23 cellular contexts compared by ENCODE assay signal in the genomic region with DNA sequence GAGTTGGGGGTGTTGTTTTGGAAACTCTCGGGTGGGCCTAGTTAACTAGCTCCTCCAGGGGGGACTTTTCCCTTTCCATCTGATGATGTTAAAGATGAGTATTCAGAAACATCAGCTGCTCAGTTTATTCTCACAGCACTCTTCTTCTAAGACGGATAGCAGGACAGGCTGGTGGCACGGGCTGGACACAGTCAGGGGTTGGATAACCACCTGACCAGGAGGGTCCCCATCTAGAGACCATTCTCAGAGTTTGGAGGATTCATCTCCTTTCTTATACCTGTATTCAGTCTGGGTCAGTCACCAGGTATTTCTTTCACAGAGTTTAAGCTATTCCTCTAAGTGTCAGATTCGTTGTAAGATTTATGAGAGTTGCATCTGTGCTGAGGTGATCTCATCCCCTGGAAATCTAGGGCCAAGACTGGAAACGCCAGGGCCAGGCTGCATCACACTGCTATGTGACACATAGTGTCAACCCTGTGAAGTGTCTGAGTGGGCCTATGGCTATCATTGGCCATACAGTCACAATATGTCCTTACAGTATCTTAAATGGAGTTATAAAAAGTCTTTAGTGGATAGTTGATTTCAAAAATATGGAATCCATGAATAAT.
DNase-seq lines count a peak whose midpoint lies in the region; ATAC-seq and TF ChIP-seq lines count a peak whose summit lies in the region.
"Had no signal": no experiment of that assay in that cellular context is flagged by ENCODE, and none has a peak within 500 bp of the region (broad histone marks: within the 10 kb centered on the region; RNA-seq: fewer than 3 reads in every experiment).

No MANE protein-coding gene starts in this region.

- CTCF ChIA-PET in mammary epithelial cell (lab: Charles Lee; ENCODE audit: low non-redundant PET), result interaction anchor here (0.6 kb wide), 1 partner anchor 60 kb away, joined by 3 read pairs; a partner anchor contains a TSS

- ATAC-seq in SK-N-SH treated with all-trans-retinoic acid at 6 μM for 48 hours (peak; percentile 54), GM21825 (IDR thresholded peaks at IDR 0.05; ENCODE audit: unreplicated experiment) (no peak)
- no peak for ATAC-seq in activated CD4-positive, CD25-positive, alpha-beta regulatory T cell treated with anti-CD3 and anti-CD28 coated beads, Interleukin-2, amount 50 U/mL, for 24 hours
- ATAC-seq: activated T-cell treated with anti-CD3 and anti-CD28 coated beads, Interleukin-2, amount 50 U/mL, for 4 hours; CD8-positive, alpha-beta T cell; left lobe of liver; naive thymus-derived CD8-positive, alpha-beta T cell had no signal

- no peak overlapping the region for H3K27ac ChIP-seq in mammary epithelial cell (ENCODE audit: insufficient read depth, low read depth, low read length)
- H3K27ac ChIP-seq in breast epithelium, result no peak overlapping the region
- H3K27ac ChIP-seq: 22Rv1, thoracic aorta had no signal

- in situ Hi-C loops in mammary epithelial cell (cut with MboI; ENCODE audit: low sequenced_read_pairs in 2 of 2), result no loop called here

- no peak for TF ChIP-seq CTCF in mammary epithelial cell (conservative IDR thresholded peaks at IDR 0.05 in 1 of 2, IDR thresholded peaks at IDR 0.05 in 1 of 2; ENCODE audit: extremely low read depth in 1 of 2, insufficient read depth in 1 of 2, low read depth in 1 of 2, low read length in 2 of 2)
- TF ChIP-seq CTCF in breast epithelium (IDR thresholded peaks at IDR 0.05), result no peak

- TF ChIP-seq POLR2A in breast epithelium (IDR thresholded peaks at IDR 0.05), result no peak

- H3K79me2 ChIP-seq in mammary epithelial cell (ENCODE audit: insufficient read depth, low read length), result no peaks in the 10 kb centered on the region

- H3K4me2 ChIP-seq in mammary epithelial cell (ENCODE audit: insufficient read depth, low read depth, low read length), result no peak overlapping the region

- no TSS peak for BruUV-seq in mammary epithelial cell (replicated peaks; lab: Mats Ljungman, UMichigan)

- H4K20me1 ChIP-seq in mammary epithelial cell (ENCODE audit: insufficient read depth, low read length), result no peaks in the 10 kb centered on the region

- 77% methylated on average over 5 of the region's 5 CpGs for WGBS in mammary epithelial cell (ENCODE audit: low coverage, missing lambda C conversion rate)

- dilution Hi-C loops in mammary epithelial cell (cut with HindIII; ENCODE audit: low sequenced_read_pairs), result no loop called here

- no peak overlapping the region for H3K4me3 ChIP-seq in mammary epithelial cell (replicated peaks in 1 of 3; ENCODE audit: insufficient read depth in 1 of 3, low read depth in 2 of 3, low read length in 3 of 3)
- H3K4me3 ChIP-seq in breast epithelium, result no peak overlapping the region
- H3K4me3 ChIP-seq: MG63, thoracic aorta had no signal

- H3K36me3 ChIP-seq in mammary epithelial cell (ENCODE audit: insufficient read depth, low read length), result no peaks in the 10 kb centered on the region
- no peaks in the 10 kb centered on the region for H3K36me3 ChIP-seq in breast epithelium
- H3K36me3 ChIP-seq: MG63, thoracic aorta had no signal

- H3K4me1 ChIP-seq in mammary epithelial cell (ENCODE audit: insufficient read depth, low read length), result peaks cover 24% of the 10 kb centered on the region
- H3K4me1 ChIP-seq in breast epithelium, result no peaks in the 10 kb centered on the region

- H3K9me3 ChIP-seq in mammary epithelial cell (replicated peaks; ENCODE audit: insufficient read depth, low read length) (no peaks in the 10 kb centered on the region), breast epithelium (no peaks in the 10 kb centered on the region)
- H3K9me3 ChIP-seq: MG63, thoracic aorta had no signal

- DNase-seq in mammary epithelial cell (peak; percentile 21), breast epithelium (ENCODE audit: low spot score in 2 of 2) (no peak), kidney tubule cell (ENCODE audit: low spot score) (peak; percentile 65), mesenteric fat pad (ENCODE audit: low spot score) (no peak), amniotic stem cell (lab: John Stamatoyannopoulos, UW) (no peak)
- DNase-seq: activated naive CD4-positive, alpha-beta T cell; activated T-cell treated with anti-CD3 and anti-CD28 coated beads, Interleukin-2, amount 50 U/mL, for 4 hours; CD8-positive, alpha-beta T cell; central memory CD4-positive, alpha-beta T cell; GDM1; MG63; naive thymus-derived CD8-positive, alpha-beta T cell; NCI-H1417; NCI-H2107; retina; stimulated activated CD4-positive, alpha-beta T cell treated with anti-CD3 and anti-CD28 coated beads, Interleukin-12 subunit alpha, Interleukin-12 subunit beta, amount 100 ng/mL, for 4 hours; stimulated activated naive CD4-positive, alpha-beta T cell treated with Interleukin-2 at 50 U/mL for 16 hours had no signal

- H2AFZ ChIP-seq in mammary epithelial cell (ENCODE audit: low read depth, low read length), result no peak overlapping the region

- intact Hi-C loops in mammary epithelial cell (cut with micrococcal nuclease), result no loop called here
- intact Hi-C loops in breast epithelium (cut with DNase I; ENCODE audit: low total_unique reads), result no loop called here

- no peaks in the 10 kb centered on the region for H3K27me3 ChIP-seq in mammary epithelial cell (ENCODE audit: insufficient read depth, low read length)
- H3K27me3 ChIP-seq in breast epithelium, result no peaks in the 10 kb centered on the region
- H3K27me3 ChIP-seq: MG63 had no signal

- H3K9ac ChIP-seq in mammary epithelial cell (ENCODE audit: insufficient read depth, low read length), result no peak overlapping the region

TF ChIP-seq in SK-N-SH treated with all-trans-retinoic acid at 6 μM for 48 hours, 23 proteins besides CTCF, POLR2A, EP300 and RAD21:
- TF ChIP-seq ESRRG (CRISPR knock-in tag; IDR thresholded peaks at IDR 0.05) (no peak), PPARA (CRISPR knock-in tag; IDR thresholded peaks at IDR 0.05; ENCODE audit: borderline replicate concordance) (no peak), ARNTL (CRISPR knock-in tag; IDR thresholded peaks at IDR 0.05; ENCODE audit: borderline replicate concordance, low read depth) (no peak), ZFP30 (CRISPR knock-in tag; IDR thresholded peaks at IDR 0.05) (no peak), ZNF70 (CRISPR knock-in tag; IDR thresholded peaks at IDR 0.05) (no peak), TCF4 (CRISPR knock-in tag; IDR thresholded peaks at IDR 0.05; ENCODE audit: borderline replicate concordance) (no peak), GLIS3 (CRISPR knock-in tag; IDR thresholded peaks at IDR 0.05) (no peak)
- TF ChIP-seq, protein P1, sequence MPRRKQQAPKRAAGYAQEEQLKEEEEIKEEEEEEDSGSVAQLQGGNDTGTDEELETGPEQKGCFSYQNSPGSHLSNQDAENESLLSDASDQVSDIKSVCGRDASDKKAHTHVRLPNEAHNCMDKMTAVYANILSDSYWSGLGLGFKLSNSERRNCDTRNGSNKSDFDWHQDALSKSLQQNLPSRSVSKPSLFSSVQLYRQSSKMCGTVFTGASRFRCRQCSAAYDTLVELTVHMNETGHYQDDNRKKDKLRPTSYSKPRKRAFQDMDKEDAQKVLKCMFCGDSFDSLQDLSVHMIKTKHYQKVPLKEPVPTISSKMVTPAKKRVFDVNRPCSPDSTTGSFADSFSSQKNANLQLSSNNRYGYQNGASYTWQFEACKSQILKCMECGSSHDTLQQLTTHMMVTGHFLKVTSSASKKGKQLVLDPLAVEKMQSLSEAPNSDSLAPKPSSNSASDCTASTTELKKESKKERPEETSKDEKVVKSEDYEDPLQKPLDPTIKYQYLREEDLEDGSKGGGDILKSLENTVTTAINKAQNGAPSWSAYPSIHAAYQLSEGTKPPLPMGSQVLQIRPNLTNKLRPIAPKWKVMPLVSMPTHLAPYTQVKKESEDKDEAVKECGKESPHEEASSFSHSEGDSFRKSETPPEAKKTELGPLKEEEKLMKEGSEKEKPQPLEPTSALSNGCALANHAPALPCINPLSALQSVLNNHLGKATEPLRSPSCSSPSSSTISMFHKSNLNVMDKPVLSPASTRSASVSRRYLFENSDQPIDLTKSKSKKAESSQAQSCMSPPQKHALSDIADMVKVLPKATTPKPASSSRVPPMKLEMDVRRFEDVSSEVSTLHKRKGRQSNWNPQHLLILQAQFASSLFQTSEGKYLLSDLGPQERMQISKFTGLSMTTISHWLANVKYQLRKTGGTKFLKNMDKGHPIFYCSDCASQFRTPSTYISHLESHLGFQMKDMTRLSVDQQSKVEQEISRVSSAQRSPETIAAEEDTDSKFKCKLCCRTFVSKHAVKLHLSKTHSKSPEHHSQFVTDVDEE (CRISPR knock-in tag; IDR thresholded peaks at IDR 0.05), result no peak
- TF ChIP-seq, protein P2, sequence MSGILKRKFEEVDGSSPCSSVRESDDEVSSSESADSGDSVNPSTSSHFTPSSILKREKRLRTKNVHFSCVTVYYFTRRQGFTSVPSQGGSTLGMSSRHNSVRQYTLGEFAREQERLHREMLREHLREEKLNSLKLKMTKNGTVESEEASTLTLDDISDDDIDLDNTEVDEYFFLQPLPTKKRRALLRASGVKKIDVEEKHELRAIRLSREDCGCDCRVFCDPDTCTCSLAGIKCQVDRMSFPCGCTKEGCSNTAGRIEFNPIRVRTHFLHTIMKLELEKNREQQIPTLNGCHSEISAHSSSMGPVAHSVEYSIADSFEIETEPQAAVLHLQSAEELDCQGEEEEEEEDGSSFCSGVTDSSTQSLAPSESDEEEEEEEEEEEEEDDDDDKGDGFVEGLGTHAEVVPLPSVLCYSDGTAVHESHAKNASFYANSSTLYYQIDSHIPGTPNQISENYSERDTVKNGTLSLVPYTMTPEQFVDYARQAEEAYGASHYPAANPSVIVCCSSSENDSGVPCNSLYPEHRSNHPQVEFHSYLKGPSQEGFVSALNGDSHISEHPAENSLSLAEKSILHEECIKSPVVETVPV (CRISPR knock-in tag; IDR thresholded peaks at IDR 0.05), result no peak
- TF ChIP-seq, protein P3, sequence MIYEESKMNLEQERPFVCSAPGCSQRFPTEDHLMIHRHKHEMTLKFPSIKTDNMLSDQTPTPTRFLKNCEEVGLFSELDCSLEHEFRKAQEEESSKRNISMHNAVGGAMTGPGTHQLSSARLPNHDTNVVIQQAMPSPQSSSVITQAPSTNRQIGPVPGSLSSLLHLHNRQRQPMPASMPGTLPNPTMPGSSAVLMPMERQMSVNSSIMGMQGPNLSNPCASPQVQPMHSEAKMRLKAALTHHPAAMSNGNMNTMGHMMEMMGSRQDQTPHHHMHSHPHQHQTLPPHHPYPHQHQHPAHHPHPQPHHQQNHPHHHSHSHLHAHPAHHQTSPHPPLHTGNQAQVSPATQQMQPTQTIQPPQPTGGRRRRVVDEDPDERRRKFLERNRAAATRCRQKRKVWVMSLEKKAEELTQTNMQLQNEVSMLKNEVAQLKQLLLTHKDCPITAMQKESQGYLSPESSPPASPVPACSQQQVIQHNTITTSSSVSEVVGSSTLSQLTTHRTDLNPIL (CRISPR knock-in tag; IDR thresholded peaks at IDR 0.05; ENCODE audit: low read depth), result no peak

Comparison
In these comparisons a context has a peak if more than half of its experiments do, and no peak if none do; other contexts are left out.
1. DNase-seq: peak in mammary epithelial cell (single experiment) and kidney tubule cell (single experiment); none in breast epithelium (0 of 2), mesenteric fat pad (single experiment) and amniotic stem cell (single experiment).